ENCODE assay signal across 2 cellular contexts in genomic region chr17:7215652-7216139, GRCh38.
TF ChIP-seq lines count a peak whose summit lies in the region.

No MANE protein-coding gene starts in this region.

TF ChIP-seq in HEK293, 187 proteins besides CTCF, POLR2A, EP300 and RAD21 (continued from another document):
- TF ChIP-seq SP2 (tag by site-specific recombination; IDR thresholded peaks at IDR 0.05) (peak; percentile 21; the same call in 1 of the 2 replicates), HIC1 (tag by site-specific recombination; IDR thresholded peaks at IDR 0.05) (no peak), ZNF18 (tag by site-specific recombination; IDR thresholded peaks at IDR 0.05) (peak; percentile 23; the same call in 1 of the 2 replicates), ZNF223 (tag by site-specific recombination; IDR thresholded peaks at IDR 0.05) (no peak), ZNF146 (tag by site-specific recombination; IDR thresholded peaks at IDR 0.05) (no peak), ZNF175 (tag by site-specific recombination; IDR thresholded peaks at IDR 0.05) (no peak), ZNF248 (tag by site-specific recombination; IDR thresholded peaks at IDR 0.05) (no peak), IKZF3 (tag by site-specific recombination; IDR thresholded peaks at IDR 0.05) (peak; percentile 51), ZNF366 (tag by site-specific recombination; conservative IDR thresholded peaks at IDR 0.05) (no peak), ZBTB48 (tag by site-specific recombination; IDR thresholded peaks at IDR 0.05) (no peak), PATZ1 (tag by site-specific recombination; IDR thresholded peaks at IDR 0.05) (peak; percentile 27; the same call in 1 of the 2 replicates), OVOL3 (tag by site-specific recombination; IDR thresholded peaks at IDR 0.05) (no peak), KLF9 (tag by site-specific recombination; IDR thresholded peaks at IDR 0.05; ENCODE audit: low read depth) (no peak), ZNF398 (tag by site-specific recombination; IDR thresholded peaks at IDR 0.05) (peak; percentile 53; the same call in 1 of the 2 replicates), ZNF529 (tag by site-specific recombination; IDR thresholded peaks at IDR 0.05; ENCODE audit: insufficient replicate concordance) (no peak), ZNF639 (tag by site-specific recombination; IDR thresholded peaks at IDR 0.05) (no peak)

TF ChIP-seq in SK-N-SH treated with all-trans-retinoic acid at 6 μM for 48 hours, 23 proteins besides CTCF, POLR2A, EP300 and RAD21 (continued from another document):
- no peak for TF ChIP-seq TSHZ2 (CRISPR knock-in tag; IDR thresholded peaks at IDR 0.05)
- TF ChIP-seq ESRRG (CRISPR knock-in tag; IDR thresholded peaks at IDR 0.05) = no peak
- no peak for TF ChIP-seq OSR1 (CRISPR knock-in tag; IDR thresholded peaks at IDR 0.05)
- TF ChIP-seq PATZ1 (CRISPR knock-in tag; IDR thresholded peaks at IDR 0.05; ENCODE audit: borderline replicate concordance) = no peak
- no peak for TF ChIP-seq CSRNP3 (CRISPR knock-in tag; IDR thresholded peaks at IDR 0.05)
- TF ChIP-seq GLIS3 (CRISPR knock-in tag; IDR thresholded peaks at IDR 0.05) = no peak
- no peak for TF ChIP-seq SNAI2 (CRISPR knock-in tag; IDR thresholded peaks at IDR 0.05)
- no peak for TF ChIP-seq TCF4 (CRISPR knock-in tag; IDR thresholded peaks at IDR 0.05; ENCODE audit: borderline replicate concordance)
